4 cellular contexts compared by ENCODE assay signal in the genomic region with DNA sequence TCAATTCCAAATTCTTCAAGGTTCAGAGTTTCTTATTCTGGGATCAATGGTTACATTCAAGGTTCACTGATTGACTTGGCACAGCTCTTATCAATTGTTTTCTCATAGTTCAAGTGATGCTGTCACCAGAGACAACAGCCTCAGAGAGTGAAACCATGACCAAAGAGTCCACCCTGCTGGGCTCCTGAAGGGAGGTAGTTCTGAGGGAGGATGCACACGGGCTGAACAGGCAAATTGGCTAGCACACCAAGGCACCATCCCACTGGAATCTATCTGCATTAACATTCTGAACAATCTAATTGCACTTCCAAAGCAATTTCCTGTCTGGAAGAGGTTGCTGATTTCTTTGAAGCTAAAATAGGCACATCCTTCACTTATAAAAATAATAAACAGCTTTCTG.
TF ChIP-seq lines count a peak whose summit lies in the region.

No MANE protein-coding gene starts in this region.

TF ChIP-seq in SK-N-SH treated with all-trans-retinoic acid at 6 μM for 48 hours, 23 proteins besides CTCF, POLR2A, EP300 and RAD21:
- TF ChIP-seq PPARA (CRISPR knock-in tag; IDR thresholded peaks at IDR 0.05; ENCODE audit: borderline replicate concordance) (no peak), ZFP30 (CRISPR knock-in tag; IDR thresholded peaks at IDR 0.05) (no peak), ISL1 (CRISPR knock-in tag; IDR thresholded peaks at IDR 0.05) (no peak), ARNTL (CRISPR knock-in tag; IDR thresholded peaks at IDR 0.05; ENCODE audit: borderline replicate concordance, low read depth) (no peak), ZNF70 (CRISPR knock-in tag; IDR thresholded peaks at IDR 0.05) (no peak), TOX (CRISPR knock-in tag; IDR thresholded peaks at IDR 0.05; ENCODE audit: borderline replicate concordance) (no peak), TCF4 (CRISPR knock-in tag; IDR thresholded peaks at IDR 0.05; ENCODE audit: borderline replicate concordance) (no peak), ZNF565 (CRISPR knock-in tag; conservative IDR thresholded peaks at IDR 0.05; ENCODE audit: low read depth) (no peak), SNAI2 (CRISPR knock-in tag; IDR thresholded peaks at IDR 0.05) (no peak)
- TF ChIP-seq, protein P1, sequence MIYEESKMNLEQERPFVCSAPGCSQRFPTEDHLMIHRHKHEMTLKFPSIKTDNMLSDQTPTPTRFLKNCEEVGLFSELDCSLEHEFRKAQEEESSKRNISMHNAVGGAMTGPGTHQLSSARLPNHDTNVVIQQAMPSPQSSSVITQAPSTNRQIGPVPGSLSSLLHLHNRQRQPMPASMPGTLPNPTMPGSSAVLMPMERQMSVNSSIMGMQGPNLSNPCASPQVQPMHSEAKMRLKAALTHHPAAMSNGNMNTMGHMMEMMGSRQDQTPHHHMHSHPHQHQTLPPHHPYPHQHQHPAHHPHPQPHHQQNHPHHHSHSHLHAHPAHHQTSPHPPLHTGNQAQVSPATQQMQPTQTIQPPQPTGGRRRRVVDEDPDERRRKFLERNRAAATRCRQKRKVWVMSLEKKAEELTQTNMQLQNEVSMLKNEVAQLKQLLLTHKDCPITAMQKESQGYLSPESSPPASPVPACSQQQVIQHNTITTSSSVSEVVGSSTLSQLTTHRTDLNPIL (CRISPR knock-in tag; IDR thresholded peaks at IDR 0.05; ENCODE audit: low read depth): no peak
- TF ChIP-seq, protein P2, sequence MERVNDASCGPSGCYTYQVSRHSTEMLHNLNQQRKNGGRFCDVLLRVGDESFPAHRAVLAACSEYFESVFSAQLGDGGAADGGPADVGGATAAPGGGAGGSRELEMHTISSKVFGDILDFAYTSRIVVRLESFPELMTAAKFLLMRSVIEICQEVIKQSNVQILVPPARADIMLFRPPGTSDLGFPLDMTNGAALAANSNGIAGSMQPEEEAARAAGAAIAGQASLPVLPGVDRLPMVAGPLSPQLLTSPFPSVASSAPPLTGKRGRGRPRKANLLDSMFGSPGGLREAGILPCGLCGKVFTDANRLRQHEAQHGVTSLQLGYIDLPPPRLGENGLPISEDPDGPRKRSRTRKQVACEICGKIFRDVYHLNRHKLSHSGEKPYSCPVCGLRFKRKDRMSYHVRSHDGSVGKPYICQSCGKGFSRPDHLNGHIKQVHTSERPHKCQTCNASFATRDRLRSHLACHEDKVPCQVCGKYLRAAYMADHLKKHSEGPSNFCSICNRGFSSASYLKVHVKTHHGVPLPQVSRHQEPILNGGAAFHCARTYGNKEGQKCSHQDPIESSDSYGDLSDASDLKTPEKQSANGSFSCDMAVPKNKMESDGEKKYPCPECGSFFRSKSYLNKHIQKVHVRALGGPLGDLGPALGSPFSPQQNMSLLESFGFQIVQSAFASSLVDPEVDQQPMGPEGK (CRISPR knock-in tag; IDR thresholded peaks at IDR 0.05; ENCODE audit: borderline replicate concordance): no peak
TF ChIP-seq in SK-N-SH treated with all-trans-retinoic acid at 6 μM for 48 hours: peak in this region for 0.

TF ChIP-seq in SK-N-SH, 30 proteins besides CTCF, POLR2A, EP300 and RAD21:
- TF ChIP-seq, protein P3, sequence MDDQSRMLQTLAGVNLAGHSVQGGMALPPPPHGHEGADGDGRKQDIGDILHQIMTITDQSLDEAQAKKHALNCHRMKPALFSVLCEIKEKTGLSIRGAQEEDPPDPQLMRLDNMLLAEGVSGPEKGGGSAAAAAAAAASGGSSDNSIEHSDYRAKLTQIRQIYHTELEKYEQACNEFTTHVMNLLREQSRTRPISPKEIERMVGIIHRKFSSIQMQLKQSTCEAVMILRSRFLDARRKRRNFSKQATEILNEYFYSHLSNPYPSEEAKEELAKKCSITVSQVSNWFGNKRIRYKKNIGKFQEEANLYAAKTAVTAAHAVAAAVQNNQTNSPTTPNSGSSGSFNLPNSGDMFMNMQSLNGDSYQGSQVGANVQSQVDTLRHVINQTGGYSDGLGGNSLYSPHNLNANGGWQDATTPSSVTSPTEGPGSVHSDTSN (IDR thresholded peaks at IDR 0.05): no peak
- TF ChIP-seq FOXJ3 (CRISPR knock-in tag; IDR thresholded peaks at IDR 0.05): no peak
- no peak for TF ChIP-seq NRF1 (IDR thresholded peaks at IDR 0.05; ENCODE audit: low read depth, low read length)
- TF ChIP-seq, protein P4, sequence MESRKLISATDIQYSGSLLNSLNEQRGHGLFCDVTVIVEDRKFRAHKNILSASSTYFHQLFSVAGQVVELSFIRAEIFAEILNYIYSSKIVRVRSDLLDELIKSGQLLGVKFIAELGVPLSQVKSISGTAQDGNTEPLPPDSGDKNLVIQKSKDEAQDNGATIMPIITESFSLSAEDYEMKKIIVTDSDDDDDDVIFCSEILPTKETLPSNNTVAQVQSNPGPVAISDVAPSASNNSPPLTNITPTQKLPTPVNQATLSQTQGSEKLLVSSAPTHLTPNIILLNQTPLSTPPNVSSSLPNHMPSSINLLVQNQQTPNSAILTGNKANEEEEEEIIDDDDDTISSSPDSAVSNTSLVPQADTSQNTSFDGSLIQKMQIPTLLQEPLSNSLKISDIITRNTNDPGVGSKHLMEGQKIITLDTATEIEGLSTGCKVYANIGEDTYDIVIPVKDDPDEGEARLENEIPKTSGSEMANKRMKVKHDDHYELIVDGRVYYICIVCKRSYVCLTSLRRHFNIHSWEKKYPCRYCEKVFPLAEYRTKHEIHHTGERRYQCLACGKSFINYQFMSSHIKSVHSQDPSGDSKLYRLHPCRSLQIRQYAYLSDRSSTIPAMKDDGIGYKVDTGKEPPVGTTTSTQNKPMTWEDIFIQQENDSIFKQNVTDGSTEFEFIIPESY (IDR thresholded peaks at IDR 0.05; ENCODE audit: borderline replicate concordance, low read depth): no peak
- TF ChIP-seq POLR2AphosphoS5 (IDR thresholded peaks at IDR 0.05; ENCODE audit: low read depth, low read length): no peak

TF ChIP-seq in GM23338, 12 proteins besides CTCF, POLR2A, EP300 and RAD21:
- TF ChIP-seq EZH2phosphoT487 (IDR thresholded peaks at IDR 0.05; ENCODE audit: unreplicated experiment): no peak
- TF ChIP-seq STAT1 (IDR thresholded peaks at IDR 0.05; ENCODE audit: unreplicated experiment): no peak
TF ChIP-seq in GM23338: peak in this region for 0.

TF ChIP-seq in GM12878, 131 proteins besides CTCF, POLR2A, EP300 and RAD21:
- no peak for TF ChIP-seq SIN3A (IDR thresholded peaks at IDR 0.05; ENCODE audit: low read depth, low read length)
- TF ChIP-seq, protein P5, sequence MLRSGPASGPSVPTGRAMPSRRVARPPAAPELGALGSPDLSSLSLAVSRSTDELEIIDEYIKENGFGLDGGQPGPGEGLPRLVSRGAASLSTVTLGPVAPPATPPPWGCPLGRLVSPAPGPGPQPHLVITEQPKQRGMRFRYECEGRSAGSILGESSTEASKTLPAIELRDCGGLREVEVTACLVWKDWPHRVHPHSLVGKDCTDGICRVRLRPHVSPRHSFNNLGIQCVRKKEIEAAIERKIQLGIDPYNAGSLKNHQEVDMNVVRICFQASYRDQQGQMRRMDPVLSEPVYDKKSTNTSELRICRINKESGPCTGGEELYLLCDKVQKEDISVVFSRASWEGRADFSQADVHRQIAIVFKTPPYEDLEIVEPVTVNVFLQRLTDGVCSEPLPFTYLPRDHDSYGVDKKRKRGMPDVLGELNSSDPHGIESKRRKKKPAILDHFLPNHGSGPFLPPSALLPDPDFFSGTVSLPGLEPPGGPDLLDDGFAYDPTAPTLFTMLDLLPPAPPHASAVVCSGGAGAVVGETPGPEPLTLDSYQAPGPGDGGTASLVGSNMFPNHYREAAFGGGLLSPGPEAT (IDR thresholded peaks at IDR 0.05; ENCODE audit: low read depth): no peak
- no peak for TF ChIP-seq SP1 (IDR thresholded peaks at IDR 0.05; ENCODE audit: low read depth, low read length)
- no peak for TF ChIP-seq NR2C2 (IDR thresholded peaks at IDR 0.05; ENCODE audit: borderline replicate concordance, control insufficient read depth, insufficient read length, low read depth)
- TF ChIP-seq NBN (IDR thresholded peaks at IDR 0.05): no peak
- TF ChIP-seq, protein P6, sequence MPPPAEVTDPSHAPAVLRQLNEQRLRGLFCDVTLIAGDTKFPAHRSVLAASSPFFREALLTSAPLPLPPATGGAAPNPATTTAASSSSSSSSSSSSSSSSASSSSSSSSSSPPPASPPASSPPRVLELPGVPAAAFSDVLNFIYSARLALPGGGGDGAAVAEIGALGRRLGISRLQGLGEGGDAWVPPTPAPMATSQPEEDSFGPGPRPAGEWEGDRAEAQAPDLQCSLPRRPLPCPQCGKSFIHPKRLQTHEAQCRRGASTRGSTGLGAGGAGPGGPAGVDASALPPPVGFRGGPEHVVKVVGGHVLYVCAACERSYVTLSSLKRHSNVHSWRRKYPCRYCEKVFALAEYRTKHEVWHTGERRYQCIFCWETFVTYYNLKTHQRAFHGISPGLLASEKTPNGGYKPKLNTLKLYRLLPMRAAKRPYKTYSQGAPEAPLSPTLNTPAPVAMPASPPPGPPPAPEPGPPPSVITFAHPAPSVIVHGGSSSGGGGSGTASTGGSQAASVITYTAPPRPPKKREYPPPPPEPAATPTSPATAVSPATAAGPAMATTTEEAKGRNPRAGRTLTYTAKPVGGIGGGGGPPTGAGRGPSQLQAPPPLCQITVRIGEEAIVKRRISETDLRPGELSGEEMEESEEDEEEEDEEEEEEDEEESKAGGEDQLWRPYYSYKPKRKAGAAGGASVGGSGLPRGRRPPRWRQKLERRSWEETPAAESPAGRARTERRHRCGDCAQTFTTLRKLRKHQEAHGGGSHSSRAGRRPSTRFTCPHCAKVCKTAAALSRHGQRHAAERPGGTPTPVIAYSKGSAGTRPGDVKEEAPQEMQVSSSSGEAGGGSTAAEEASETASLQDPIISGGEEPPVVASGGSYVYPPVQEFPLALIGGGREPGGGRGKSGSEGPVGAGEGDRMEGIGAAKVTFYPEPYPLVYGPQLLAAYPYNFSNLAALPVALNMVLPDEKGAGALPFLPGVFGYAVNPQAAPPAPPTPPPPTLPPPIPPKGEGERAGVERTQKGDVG (CRISPR knock-in tag; IDR thresholded peaks at IDR 0.05): no peak
- no peak for TF ChIP-seq NRF1 (conservative IDR thresholded peaks at IDR 0.05; ENCODE audit: low read depth, low read length)
- TF ChIP-seq, protein P7, sequence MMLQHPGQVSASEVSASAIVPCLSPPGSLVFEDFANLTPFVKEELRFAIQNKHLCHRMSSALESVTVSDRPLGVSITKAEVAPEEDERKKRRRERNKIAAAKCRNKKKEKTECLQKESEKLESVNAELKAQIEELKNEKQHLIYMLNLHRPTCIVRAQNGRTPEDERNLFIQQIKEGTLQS (IDR thresholded peaks at IDR 0.05; ENCODE audit: borderline replicate concordance, extremely low read depth, low read depth, low read length): no peak
- TF ChIP-seq ZNF384 (IDR thresholded peaks at IDR 0.05; ENCODE audit: borderline replicate concordance, low read depth, low read length): no peak
- no peak for TF ChIP-seq CHD4 (IDR thresholded peaks at IDR 0.05)
- TF ChIP-seq BCL11A (IDR thresholded peaks at IDR 0.05; ENCODE audit: low read depth, low read length): no peak
